8 cellular contexts compared by ENCODE assay signal in genomic region chr5:57187977-57188376, GRCh38. TPM values are rescaled to one million over a fixed set of nuclear protein-coding genes. Genes with fewer than 3 reads are reported as not detected.
DNase-seq lines count a peak whose midpoint lies in the region; ATAC-seq and TF ChIP-seq lines count a peak whose summit lies in the region.
"Not testable (repeated sequence)": the region's sequence is repeated elsewhere in the genome, so short reads cannot be mapped to it uniquely, and the experiment has no call there.

No MANE protein-coding gene starts in this region.

- ATAC-seq in GM18502 (IDR thresholded peaks at IDR 0.05; ENCODE audit: poor library complexity, unreplicated experiment) (peak; percentile 43), HG03432 (IDR thresholded peaks at IDR 0.05; ENCODE audit: unreplicated experiment) (peak; percentile 43)
- peak; percentile 62 for ATAC-seq in effector memory CD8-positive, alpha-beta T cell (replicated peaks)
- ATAC-seq in natural killer cell treated with Interleukin-12 subunit alpha and Interleukin-12 subunit beta and Interleukin-15 and Interleukin-18, amount 100 ng/mL, for 72 hours: not testable (repeated sequence)

- H2AFZ ChIP-seq in SU-DHL-6 (ENCODE audit: low read depth, low read length, severe bottlenecking): not testable (repeated sequence)

- not testable (repeated sequence) for H3K27ac ChIP-seq in BLaER1
- peak overlapping the region; percentile 12; the same call in 1 of the 2 replicates for H3K27ac ChIP-seq in SU-DHL-6 (ENCODE audit: low read depth, low read length)

- peaks cover 63% of the 10 kb centered on the region for H3K4me1 Mint-ChIP-seq in activated CD4-positive, alpha-beta T cell treated with anti-CD3 and anti-CD28 coated beads, Interleukin-2, amount 10 ng/mL, durations not matched to agents 24 days and 14 days
- H3K4me1 Mint-ChIP-seq in activated naive CD4-positive, alpha-beta T cell treated with anti-CD3 and anti-CD28 coated beads, Interleukin-2, amount 50 U/mL, for 24 hours: peaks cover 90% of the 10 kb centered on the region
- H3K4me1 Mint-ChIP-seq in effector memory CD8-positive, alpha-beta T cell (ENCODE audit: low read depth in 2 of 2): peaks cover 57 to 79% of the 10 kb centered on the region in 2 donors
- peaks cover 55 to 70% of the 10 kb centered on the region in 2 donors for H3K4me1 Mint-ChIP-seq in natural killer cell treated with Interleukin-12 subunit alpha and Interleukin-12 subunit beta and Interleukin-15 and Interleukin-18, amount 100 ng/mL, for 72 hours (ENCODE audit: low read depth in 2 of 2)

- H3K4me3 ChIP-seq in BLaER1: not testable (repeated sequence)
- peak overlapping the region; percentile 21 for H3K4me3 ChIP-seq in SU-DHL-6 (ENCODE audit: insufficient read depth, low read length, poor library complexity, severe bottlenecking)

- H3K4me1 ChIP-seq in BLaER1: peaks cover 62% of the 10 kb centered on the region

- H3K79me2 ChIP-seq in SU-DHL-6 (ENCODE audit: insufficient read depth, low read length): peaks cover 100% of the 10 kb centered on the region

- not testable (repeated sequence) for H3K27me3 Mint-ChIP-seq in activated CD4-positive, alpha-beta T cell treated with anti-CD3 and anti-CD28 coated beads, Interleukin-2, amount 10 ng/mL, durations not matched to agents 24 days and 14 days; activated naive CD4-positive, alpha-beta T cell treated with anti-CD3 and anti-CD28 coated beads, Interleukin-2, amount 50 U/mL, for 24 hours; effector memory CD8-positive, alpha-beta T cell; natural killer cell treated with Interleukin-12 subunit alpha and Interleukin-12 subunit beta and Interleukin-15 and Interleukin-18, amount 100 ng/mL, for 72 hours

- H3K36me3 Mint-ChIP-seq in activated CD4-positive, alpha-beta T cell treated with anti-CD3 and anti-CD28 coated beads, Interleukin-2, amount 10 ng/mL, durations not matched to agents 24 days and 14 days (ENCODE audit: low read depth): peaks cover 50% of the 10 kb centered on the region
- H3K36me3 Mint-ChIP-seq in activated naive CD4-positive, alpha-beta T cell treated with anti-CD3 and anti-CD28 coated beads, Interleukin-2, amount 50 U/mL, for 24 hours; natural killer cell treated with Interleukin-12 subunit alpha and Interleukin-12 subunit beta and Interleukin-15 and Interleukin-18, amount 100 ng/mL, for 72 hours: not testable (repeated sequence)
- H3K36me3 Mint-ChIP-seq in effector memory CD8-positive, alpha-beta T cell (ENCODE audit: insufficient read depth): peaks cover 42% of the 10 kb centered on the region

- H3K4me2 ChIP-seq in BLaER1 (peak overlapping the region; percentile 74), SU-DHL-6 (ENCODE audit: low read depth, low read length, poor library complexity, severe bottlenecking) (peak overlapping the region; percentile 74)

- H3K27me3 ChIP-seq in BLaER1; SU-DHL-6 (ENCODE audit: low read length): not testable (repeated sequence)

- DNase-seq in activated CD4-positive, alpha-beta T cell treated with anti-CD3 and anti-CD28 coated beads, Interleukin-2, amount 10 ng/mL, durations not matched to agents 24 days and 14 days: peak; percentile 72
- DNase-seq in effector memory CD8-positive, alpha-beta T cell: peak in 1 of 3 experiments; percentile 17
- DNase-seq in natural killer cell treated with Interleukin-12 subunit alpha and Interleukin-12 subunit beta and Interleukin-15 and Interleukin-18, amount 100 ng/mL, for 72 hours (ENCODE audit: low spot score): not testable (repeated sequence)

- H3K36me3 ChIP-seq in BLaER1: peaks cover 80% of the 10 kb centered on the region
- not testable (repeated sequence) for H3K36me3 ChIP-seq in SU-DHL-6 (ENCODE audit: low read length)

- not testable (repeated sequence) for TF ChIP-seq CTCF in SU-DHL-6 (IDR thresholded peaks at IDR 0.05; ENCODE audit: insufficient read depth, low read length, poor library complexity, severe bottlenecking)

- H3K4me3 Mint-ChIP-seq in activated CD4-positive, alpha-beta T cell treated with anti-CD3 and anti-CD28 coated beads, Interleukin-2, amount 10 ng/mL, durations not matched to agents 24 days and 14 days: peak overlapping the region; percentile 7
- H3K4me3 Mint-ChIP-seq in activated naive CD4-positive, alpha-beta T cell treated with anti-CD3 and anti-CD28 coated beads, Interleukin-2, amount 50 U/mL, for 24 hours: peak overlapping the region; percentile 72
- peak overlapping the region; percentile 55 to 59 for H3K4me3 Mint-ChIP-seq in effector memory CD8-positive, alpha-beta T cell
- peak overlapping the region; percentile 67 for H3K4me3 Mint-ChIP-seq in natural killer cell treated with Interleukin-12 subunit alpha and Interleukin-12 subunit beta and Interleukin-15 and Interleukin-18, amount 100 ng/mL, for 72 hours

- peaks cover 100% of the 10 kb centered on the region for H4K20me1 ChIP-seq in BLaER1
- peaks cover 57% of the 10 kb centered on the region for H4K20me1 ChIP-seq in SU-DHL-6 (ENCODE audit: low read depth, low read length)

- H3K9me3 Mint-ChIP-seq in activated CD4-positive, alpha-beta T cell treated with anti-CD3 and anti-CD28 coated beads, Interleukin-2, amount 10 ng/mL, durations not matched to agents 24 days and 14 days; activated naive CD4-positive, alpha-beta T cell treated with anti-CD3 and anti-CD28 coated beads, Interleukin-2, amount 50 U/mL, for 24 hours; effector memory CD8-positive, alpha-beta T cell; natural killer cell treated with Interleukin-12 subunit alpha and Interleukin-12 subunit beta and Interleukin-15 and Interleukin-18, amount 100 ng/mL, for 72 hours: not testable (repeated sequence)

- not testable (repeated sequence) for H3K9me2 ChIP-seq in SU-DHL-6 (replicated peaks; ENCODE audit: insufficient read depth, low read length)

- H3F3A ChIP-seq in SU-DHL-6 (ENCODE audit: insufficient read depth): peaks cover 17% of the 10 kb centered on the region; the same call in 1 of the 2 replicates

- peak overlapping the region; percentile 30 for H3K27ac Mint-ChIP-seq in activated CD4-positive, alpha-beta T cell treated with anti-CD3 and anti-CD28 coated beads, Interleukin-2, amount 10 ng/mL, durations not matched to agents 24 days and 14 days
- H3K27ac Mint-ChIP-seq in activated naive CD4-positive, alpha-beta T cell treated with anti-CD3 and anti-CD28 coated beads, Interleukin-2, amount 50 U/mL, for 24 hours: not testable (repeated sequence)
- H3K27ac Mint-ChIP-seq in effector memory CD8-positive, alpha-beta T cell: peak overlapping the region; percentile 66 to 79
- peak overlapping the region; percentile 22 to 41 for H3K27ac Mint-ChIP-seq in natural killer cell treated with Interleukin-12 subunit alpha and Interleukin-12 subunit beta and Interleukin-15 and Interleukin-18, amount 100 ng/mL, for 72 hours

- 0 out of 2 replicates have a peak overlapping the region, but pooled peaks have one; percentile 10 for H3K9ac ChIP-seq in BLaER1
- H3K9ac ChIP-seq in SU-DHL-6 (ENCODE audit: low read length): peak overlapping the region; percentile 7; the same call in 1 of the 2 replicates

- intact Hi-C loops in activated CD4-positive, alpha-beta T cell treated with anti-CD3 and anti-CD28 coated beads, Interleukin-2, amount 10 ng/mL, durations not matched to agents 24 days and 14 days (cut with micrococcal nuclease): not testable (repeated sequence)

- H3K9me3 ChIP-seq in BLaER1; SU-DHL-6 (ENCODE audit: insufficient read depth, low read length): not testable (repeated sequence)

RNA-seq across cellular contexts. Expression of gene GPBP1, which starts 14.1 kb away (rescaled TPM):
- 85.2 and 86.7 TPM in 2 replicates for total RNA-seq in activated CD4-positive, alpha-beta T cell treated with anti-CD3 and anti-CD28 coated beads, Interleukin-2, amount 10 ng/mL, durations not matched to agents 24 days and 14 days
- 10 to 100 TPM; 88.3 to 91.1 TPM for total RNA-seq in natural killer cell treated with Interleukin-12 subunit alpha and Interleukin-12 subunit beta and Interleukin-15 and Interleukin-18, amount 100 ng/mL, for 72 hours

Comparison
In these comparisons a context has a peak if more than half of its experiments do, and no peak if none do; other contexts are left out.
1. H3K4me3 Mint-ChIP-seq: peak in every context shown above with its lines; median percentile 72 in activated naive CD4-positive, alpha-beta T cell treated with anti-CD3 and anti-CD28 coated beads, Interleukin-2, amount 50 U/mL, for 24 hours; 67 in natural killer cell treated with Interleukin-12 subunit alpha and Interleukin-12 subunit beta and Interleukin-15 and Interleukin-18, amount 100 ng/mL, for 72 hours; 57 in effector memory CD8-positive, alpha-beta T cell; 7 in activated CD4-positive, alpha-beta T cell treated with anti-CD3 and anti-CD28 coated beads, Interleukin-2, amount 10 ng/mL, durations not matched to agents 24 days and 14 days.